33 cellular contexts compared by ENCODE assay signal in genomic region chr4:4185528-4185927, GRCh38. TPM values are rescaled to one million over a fixed set of nuclear protein-coding genes. Genes with fewer than 3 reads are reported as not detected.
A peak's percentile ranks its signal among the peaks of the same experiment; 100 is the strongest.
DNase-seq lines count a peak whose midpoint lies in the region; ATAC-seq, FAIRE-seq and TF ChIP-seq lines count a peak whose summit lies in the region.
"Had no signal": no experiment of that assay in that cellular context is flagged by ENCODE, and none has a peak within 500 bp of the region (broad histone marks: within the 10 kb centered on the region; RNA-seq: fewer than 3 reads in every experiment).

No MANE protein-coding gene starts in this region.

- no peaks in the 10 kb centered on the region for H3K23me2 ChIP-seq in H1 (ENCODE audit: low read depth, low read length)

- H3K4me3 Mint-ChIP-seq in MCF 10A (ENCODE audit: unreplicated experiment): no peak overlapping the region
- H3K4me3 Mint-ChIP-seq: CD14-positive monocyte; CD4-positive, alpha-beta memory T cell; CD4-positive, CD25-positive, alpha-beta regulatory T cell; CD8-positive, alpha-beta memory T cell had no signal

- no peak overlapping the region for H4K5ac ChIP-seq in H1 (ENCODE audit: insufficient read length, low read depth, low read length)

- BruUV-seq in mammary epithelial cell (replicated peaks; lab: Mats Ljungman, UMichigan): no TSS peak
- BruUV-seq in MCF 10A (replicated peaks; lab: Mats Ljungman, UMichigan): no TSS peak
- BruUV-seq in PC-3 (replicated peaks; lab: Mats Ljungman, UMichigan): no TSS peak

- no peak for ATAC-seq in A549
- ATAC-seq in PC-3: no peak
- no peak for ATAC-seq in GM21825 (IDR thresholded peaks at IDR 0.05; ENCODE audit: unreplicated experiment)
- ATAC-seq: GM12878 had no signal

- H3K9me2 ChIP-seq in PC-3 (replicated peaks; ENCODE audit: low read length): no peaks in the 10 kb centered on the region

- in situ Hi-C loops in mammary epithelial cell (cut with MboI; ENCODE audit: low sequenced_read_pairs in 2 of 2): loop anchor here in 1 of 2 donors (25.0 kb wide), 1 partner anchor 198 kb away; no protein-coding TSS in a partner anchor

- 0 out of 2 replicates have a peak overlapping the region, but pooled peaks have one; percentile 10 for H2BK15ac ChIP-seq in H1 (ENCODE audit: low read length)

- dilution Hi-C loops in mammary epithelial cell (cut with HindIII; ENCODE audit: low sequenced_read_pairs): no loop called here

- H3K4me2 ChIP-seq in mammary epithelial cell (ENCODE audit: insufficient read depth, low read depth, low read length): no peak overlapping the region
- no peak overlapping the region for H3K4me2 ChIP-seq in A549
- H3K4me2 ChIP-seq in PC-3 (ENCODE audit: low read length): no peak overlapping the region
- no peak overlapping the region for H3K4me2 ChIP-seq in H1 (ENCODE audit: insufficient read depth in 1 of 2, low read depth in 2 of 2, low read length in 2 of 2)
- H3K4me2 ChIP-seq: BLaER1 had no signal

- no peaks in the 10 kb centered on the region for H3F3A ChIP-seq in PC-3 (ENCODE audit: low read length, unreplicated experiment)

- peaks cover 31% of the 10 kb centered on the region for H3K27me3 Mint-ChIP-seq in MCF 10A (ENCODE audit: insufficient read depth, unreplicated experiment)

- H3K4me3 ChIP-seq in mammary epithelial cell (replicated peaks in 1 of 3; ENCODE audit: insufficient read depth in 1 of 3, low read depth in 2 of 3, low read length in 3 of 3): no peak overlapping the region
- H3K4me3 ChIP-seq in A549: no peak overlapping the region
- no peak overlapping the region for H3K4me3 ChIP-seq in PC-3 (ENCODE audit: low read length)
- H3K4me3 ChIP-seq in H1 (ENCODE audit: extremely low read depth in 1 of 4, insufficient read depth in 2 of 4, low read depth in 3 of 4, low read length in 4 of 4): no peak overlapping the region
- H3K4me3 ChIP-seq: BLaER1, GM12878 had no signal

- H3K9ac ChIP-seq in mammary epithelial cell (ENCODE audit: insufficient read depth, low read length) (no peak overlapping the region), PC-3 (ENCODE audit: low read length) (no peak overlapping the region), H1 (replicated peaks in 1 of 4; ENCODE audit: extremely low read depth in 1 of 4, low read depth in 3 of 4, low read length in 3 of 4) (no peak overlapping the region)
- H3K9ac ChIP-seq: BLaER1 had no signal

- H3K4me1 ChIP-seq in mammary epithelial cell (ENCODE audit: insufficient read depth, low read length) (no peaks in the 10 kb centered on the region), A549 (no peaks in the 10 kb centered on the region), PC-3 (ENCODE audit: insufficient read depth, low read length) (peaks cover 4% of the 10 kb centered on the region; the same call in 1 of the 2 replicates), H1 (replicated peaks in 1 of 4; ENCODE audit: control insufficient read depth in 3 of 4, insufficient read depth in 4 of 4, low read length in 3 of 4) (peaks cover 0 to 2% (median 0%) of the 10 kb centered on the region in 4 experiments; a peak in 1 of 7 replicates)
- H3K4me1 ChIP-seq: BE2C, BLaER1 had no signal

- WGBS in mammary epithelial cell (ENCODE audit: low coverage, missing lambda C conversion rate): 66% methylated on average over 3 of the region's 3 CpGs
- WGBS in A549 (ENCODE audit: missing lambda C conversion rate): 8% methylated on average over 3 of the region's 3 CpGs
- WGBS in H1 (ENCODE audit: extremely low coverage in 1 of 2, insufficient coverage in 1 of 2, insufficient read length in 1 of 2, insufficient replicate concordance in 2 of 2, low coverage in 1 of 2, low lambda C conversion rate in 2 of 2, missing lambda C conversion rate in 1 of 2), 2 experiments: 87% methylated on average over 3 of the region's 3 CpGs; no CpG with 5 or more reads in 1 of the 2 experiments

- H3K18ac ChIP-seq in H1 (ENCODE audit: extremely low read depth, low read length): no peak overlapping the region

- H3K36me3 Mint-ChIP-seq in MCF 10A (ENCODE audit: insufficient read depth, unreplicated experiment): no peaks in the 10 kb centered on the region
- H3K36me3 Mint-ChIP-seq: CD14-positive monocyte; CD4-positive, alpha-beta memory T cell; CD4-positive, CD25-positive, alpha-beta regulatory T cell; CD8-positive, alpha-beta memory T cell had no signal

- H3K56ac ChIP-seq in H1 (replicated peaks; ENCODE audit: insufficient read length, low read depth, low read length): no peak overlapping the region

- H3K79me2 ChIP-seq in mammary epithelial cell (ENCODE audit: insufficient read depth, low read length) (no peaks in the 10 kb centered on the region), PC-3 (ENCODE audit: low read length) (no peaks in the 10 kb centered on the region), H1 (ENCODE audit: control insufficient read depth in 1 of 2, insufficient read depth in 2 of 2, low read length in 2 of 2) (no peaks in the 10 kb centered on the region)

- CTCF ChIA-PET in mammary epithelial cell (lab: Charles Lee; ENCODE audit: low non-redundant PET) (no interaction called here), MCF 10A (lab: Yijun Ruan, JAX) (no interaction called here), A549 (lab: Yijun Ruan, JAX) (no interaction called here), PC-3 (lab: Charles Lee) (no interaction called here), H1 (lab: Charles Lee; ENCODE audit: partially characterized antibody) (interaction anchor here (1.3 kb wide), 1 partner anchor 22 kb away, joined by 4 read pairs; no protein-coding TSS in a partner anchor)

- H3K36me3 ChIP-seq in mammary epithelial cell (ENCODE audit: insufficient read depth, low read length): no peaks in the 10 kb centered on the region
- H3K36me3 ChIP-seq in PC-3 (ENCODE audit: low read depth, low read length): no peaks in the 10 kb centered on the region
- no peaks in the 10 kb centered on the region for H3K36me3 ChIP-seq in H1 (ENCODE audit: control insufficient read depth in 2 of 4, insufficient read depth in 4 of 4, low read length in 3 of 4)
- H3K36me3 ChIP-seq: BE2C, BLaER1 had no signal

- H3K27ac ChIP-seq in mammary epithelial cell (ENCODE audit: insufficient read depth, low read depth, low read length) (no peak overlapping the region), A549 (no peak overlapping the region), PC-3 (ENCODE audit: low read length) (no peak overlapping the region), H1 (ENCODE audit: low read depth, low read length) (no peak overlapping the region)
- H3K27ac ChIP-seq: 22Rv1, BLaER1 had no signal

- H3K4me1 Mint-ChIP-seq in MCF 10A (ENCODE audit: insufficient read depth, unreplicated experiment): no peaks in the 10 kb centered on the region
- H3K4me1 Mint-ChIP-seq: CD14-positive monocyte; CD4-positive, CD25-positive, alpha-beta regulatory T cell; CD8-positive, alpha-beta memory T cell had no signal

- no peak overlapping the region for H2AK5ac ChIP-seq in H1 (ENCODE audit: low read depth, low read length)

- H2BK12ac ChIP-seq in H1 (ENCODE audit: low read depth, low read length): no peak overlapping the region

- no peak overlapping the region for H2BK120ac ChIP-seq in H1 (replicated peaks; ENCODE audit: low read depth, low read length)

- H4K20me1 ChIP-seq in mammary epithelial cell (ENCODE audit: insufficient read depth, low read length) (no peaks in the 10 kb centered on the region), PC-3 (ENCODE audit: low read length) (no peaks in the 10 kb centered on the region), H1 (replicated peaks in 1 of 2; ENCODE audit: control insufficient read depth in 1 of 2, insufficient read depth in 2 of 2, low read length in 2 of 2) (no peaks in the 10 kb centered on the region)
- H4K20me1 ChIP-seq: BLaER1 had no signal

- H2AFZ ChIP-seq in mammary epithelial cell (ENCODE audit: low read depth, low read length) (no peak overlapping the region), PC-3 (ENCODE audit: low read length) (no peak overlapping the region), H1 (ENCODE audit: low read length) (no peak overlapping the region)

- no peaks in the 10 kb centered on the region for H3K9me3 ChIP-seq in mammary epithelial cell (replicated peaks; ENCODE audit: insufficient read depth, low read length)
- H3K9me3 ChIP-seq in A549: no peaks in the 10 kb centered on the region
- no peaks in the 10 kb centered on the region for H3K9me3 ChIP-seq in PC-3 (ENCODE audit: low read length)
- H3K9me3 ChIP-seq in H1 (ENCODE audit: insufficient read depth in 2 of 2, low read depth in 1 of 2, low read length in 1 of 2): no peaks in the 10 kb centered on the region
- H3K9me3 ChIP-seq: BE2C, BLaER1 had no signal

- H3K79me1 ChIP-seq in H1 (ENCODE audit: low read depth, low read length): no peaks in the 10 kb centered on the region

- H3K23ac ChIP-seq in H1 (ENCODE audit: insufficient read length): no peak overlapping the region

- no peak overlapping the region for H4K8ac ChIP-seq in H1 (ENCODE audit: extremely low read depth, insufficient read depth, low read length)

- no peak overlapping the region for H2BK5ac ChIP-seq in H1 (ENCODE audit: low read depth, low read length)

- TF ChIP-seq EP300 in A549 (IDR thresholded peaks at IDR 0.05) (no peak), H1 (IDR thresholded peaks at IDR 0.05; ENCODE audit: borderline replicate concordance in 1 of 2, low read depth in 2 of 2, low read length in 2 of 2) (no peak)

- peak; percentile 11 for DNase-seq in mammary epithelial cell
- DNase-seq in MCF 10A (ENCODE audit: unreplicated experiment): no peak
- no peak for DNase-seq in A549 (ENCODE audit: low read depth in 1 of 2, low spot score in 1 of 2)
- peak; percentile 76 for DNase-seq in PC-3
- no peak for DNase-seq in H1 (ENCODE audit: low read depth in 1 of 2, low spot score in 2 of 2)
- DNase-seq in dermis blood vessel endothelial cell: no peak
- DNase-seq in head of caudate nucleus: no peak
- DNase-seq: ACHN; BE2C; C1 segment of cervical spinal cord; CD4-positive, alpha-beta memory T cell; CD4-positive, CD25-positive, alpha-beta regulatory T cell; CD8-positive, alpha-beta memory T cell; COR-L47; DMS 273 treated with DMSO at 0.1 percent for 48 hours; DMS153; DMS53; DMS79; DND-41; EL; GDM1 had no signal

- no peaks in the 10 kb centered on the region for H3K9me3 Mint-ChIP-seq in MCF 10A (ENCODE audit: unreplicated experiment)
- H3K9me3 Mint-ChIP-seq: CD14-positive monocyte; CD4-positive, alpha-beta memory T cell; CD8-positive, alpha-beta memory T cell had no signal

- intact Hi-C loops in mammary epithelial cell (cut with micrococcal nuclease) (loop anchor here (10.0 kb wide), 1 partner anchor 81 kb away; no protein-coding TSS in a partner anchor), MCF 10A (cut with micrococcal nuclease) (no loop called here), PC-3 (cut with micrococcal nuclease) (no loop called here), head of caudate nucleus (cut with DNase I) (no loop called here)

- no peak overlapping the region for H3K14ac ChIP-seq in H1 (ENCODE audit: insufficient read length)

- H3K4ac ChIP-seq in H1 (replicated peaks; ENCODE audit: insufficient read length, low read depth, low read length): no peak overlapping the region

- H3K27me3 ChIP-seq in mammary epithelial cell (ENCODE audit: insufficient read depth, low read length) (no peaks in the 10 kb centered on the region), PC-3 (ENCODE audit: low read length) (0 out of 2 replicates have a peak, but pooled peaks cover 6% of the 10 kb centered on the region), H1 (replicated peaks in 1 of 4; ENCODE audit: control insufficient read depth in 3 of 4, extremely low read depth in 1 of 4, insufficient read depth in 3 of 4, low read length in 3 of 4) (no peaks in the 10 kb centered on the region)
- H3K27me3 ChIP-seq: BLaER1 had no signal

- H4K91ac ChIP-seq in H1 (replicated peaks; ENCODE audit: insufficient read length, low read length): no peak overlapping the region

- no peak for TF ChIP-seq POLR2A in A549 (IDR thresholded peaks at IDR 0.05; ENCODE audit: low read length)
- TF ChIP-seq POLR2A in H1 (IDR thresholded peaks at IDR 0.05; ENCODE audit: control extremely low read depth in 1 of 2, low read depth in 2 of 2, low read length in 2 of 2): no peak

- no peak overlapping the region for H3K27ac Mint-ChIP-seq in MCF 10A (ENCODE audit: low read depth, unreplicated experiment)
- H3K27ac Mint-ChIP-seq: CD14-positive monocyte; CD4-positive, alpha-beta memory T cell; CD4-positive, CD25-positive, alpha-beta regulatory T cell; CD8-positive, alpha-beta memory T cell had no signal

- H2BK20ac ChIP-seq in H1 (ENCODE audit: low read length): no peak overlapping the region

- POLR2A ChIA-PET in MCF 10A (lab: Yijun Ruan, JAX): no interaction called here
- POLR2A ChIA-PET in A549 (lab: Yijun Ruan, JAX): no interaction called here
- POLR2A ChIA-PET in PC-3 (lab: Charles Lee; ENCODE audit: unreplicated experiment): no interaction called here
- POLR2A ChIA-PET in H1 (lab: Charles Lee; ENCODE audit: partially characterized antibody): no interaction called here

- no peak for FAIRE-seq in A549 (lab: Jason Lieb, UNC)
- no peak for FAIRE-seq in H1 (lab: Jason Lieb, UNC)
- FAIRE-seq: GM12878, GM12892, GM18507 had no signal

- TF ChIP-seq CTCF in mammary epithelial cell (conservative IDR thresholded peaks at IDR 0.05 in 1 of 2, IDR thresholded peaks at IDR 0.05 in 1 of 2; ENCODE audit: extremely low read depth in 1 of 2, insufficient read depth in 1 of 2, low read depth in 1 of 2, low read length in 2 of 2): no peak
- no peak for TF ChIP-seq CTCF in MCF 10A (IDR thresholded peaks at IDR 0.05; ENCODE audit: unreplicated experiment)
- no peak for TF ChIP-seq CTCF in A549 (IDR thresholded peaks at IDR 0.05)
- no peak for TF ChIP-seq CTCF in PC-3 (conservative IDR thresholded peaks at IDR 0.05; ENCODE audit: low read depth, low read length)
- no peak for TF ChIP-seq CTCF in H1 (IDR thresholded peaks at IDR 0.05; ENCODE audit: control extremely low read depth in 1 of 3, insufficient read depth in 1 of 3, low read depth in 1 of 3, low read length in 3 of 3)

- no peak for TF ChIP-seq RAD21 in A549 (conservative IDR thresholded peaks at IDR 0.05 in 1 of 2, IDR thresholded peaks at IDR 0.05 in 1 of 2)
- TF ChIP-seq RAD21 in H1 (IDR thresholded peaks at IDR 0.05 in 1 of 2, conservative IDR thresholded peaks at IDR 0.05 in 1 of 2; ENCODE audit: low read depth in 2 of 2, low read length in 2 of 2): no peak

RNA-seq across cellular contexts. Expression of gene OTOP1, which starts 41.2 kb away (rescaled TPM):
- total RNA-seq in mammary epithelial cell (not detected), MCF 10A (2022) (not detected in 2 replicates), PC-3 (2014; rRNA removed) (not detected in 2 replicates), dermis blood vessel endothelial cell (not detected in 2 replicates)
- polyA plus RNA-seq in mammary epithelial cell (0.03 TPM), A549 (2011; rRNA removed) (not detected in 2 replicates), A549 (2017; fragmentation: RNase III; extraction: RNeasy Plus Mini Kit Qiagen cat#74134 plus additional on column Dnase treatment) (not detected in 3 replicates), H1 (2011; rRNA removed) (not detected in 2 replicates)
- not detected for polyA minus RNA-seq in mammary epithelial cell
- polyA plus RNA-seq in A549 (2012; cell fraction: cytosol; rRNA removed): not detected in 2 replicates
- not detected in 2 replicates for polyA plus RNA-seq in A549 (2012; cell fraction: nucleus; rRNA removed)
- polyA minus RNA-seq in A549 (2011; rRNA and poly(A)+ RNA removed): not detected in 2 replicates
- total RNA-seq in H1 (2021; fragmentation: NEBNext Ultra II Directional; extraction: Animal tissue kit (Norgen Biotek cat#: 25700)): not detected in 2 replicates
- not detected for polyA plus RNA-seq in H1 (2011; cell fraction: cytosol; rRNA removed)
- polyA plus RNA-seq in H1 (2011; cell fraction: nucleus; rRNA removed): not detected
- not detected in 4 replicates for polyA plus RNA-seq in H1 (2012, experiment 1 of 2)
- polyA plus RNA-seq in H1 (2012, experiment 2 of 2): not detected
- 0.02 TPM for polyA plus RNA-seq in H1 (2013, experiment 1 of 2)
- not detected for polyA plus RNA-seq in H1 (2013, experiment 2 of 2)
- polyA minus RNA-seq in H1 (2011; rRNA and poly(A)+ RNA removed): not detected in 2 replicates
- polyA minus RNA-seq in H1 (2011; cell fraction: cytosol; rRNA and poly(A)+ RNA removed): not detected
- polyA minus RNA-seq in H1 (2011; cell fraction: nucleus; rRNA and poly(A)+ RNA removed): not detected
- total RNA-seq: A172; A673; CD4-positive, alpha-beta memory T cell; CD4-positive, CD25-positive, alpha-beta regulatory T cell; CD8-positive, alpha-beta memory T cell; Daoy; G401; GM12878 had no signal
- polyA plus RNA-seq: AG04450; CD14-positive monocyte; CD4-positive, alpha-beta memory T cell; CD4-positive, CD25-positive, alpha-beta regulatory T cell; CD8-positive, alpha-beta memory T cell; GM12878 had no signal

Comparison
In these comparisons a context has a peak if more than half of its experiments do, and no peak if none do; other contexts are left out.
1. DNase-seq: peak in mammary epithelial cell (single experiment) and PC-3 (single experiment); none in MCF 10A (single experiment), A549 (0 of 2), H1 (0 of 2), dermis blood vessel endothelial cell (single experiment) and head of caudate nucleus (0 of 42).